8 cellular contexts compared by ENCODE assay signal in the genomic region with DNA sequence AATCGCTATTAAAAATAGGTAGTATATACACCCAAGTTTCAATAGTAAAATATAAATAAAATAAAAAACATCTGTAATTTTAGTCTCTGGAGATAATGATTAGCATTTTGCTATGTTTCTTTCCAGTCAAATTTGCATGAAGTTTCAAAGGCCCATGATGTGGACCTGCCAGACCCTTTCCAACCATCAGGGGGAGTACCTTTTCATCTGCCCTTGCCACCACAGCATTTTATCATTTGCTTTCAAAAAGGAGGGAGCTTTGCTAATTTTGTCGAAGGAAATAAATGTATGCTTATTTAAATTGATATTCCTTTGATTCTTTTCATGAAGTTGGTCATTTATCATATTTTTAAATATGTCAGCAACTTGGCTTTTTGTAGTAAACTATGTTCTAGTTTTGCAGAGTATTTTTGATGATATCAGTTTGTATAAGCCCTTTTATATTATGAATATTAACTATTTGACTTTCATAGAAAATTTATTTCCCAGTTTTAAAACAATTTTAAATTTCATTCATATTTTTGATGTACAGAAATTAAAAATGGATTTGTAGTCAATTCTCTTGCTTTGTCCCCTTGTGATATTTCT.
A peak's percentile ranks its signal among the peaks of the same experiment; 100 is the strongest.
DNase-seq lines count a peak whose midpoint lies in the region; ATAC-seq, FAIRE-seq and TF ChIP-seq lines count a peak whose summit lies in the region.

No MANE protein-coding gene starts in this region.

- TF ChIP-seq POLR2A in HepG2 (IDR thresholded peaks at IDR 0.05; ENCODE audit: insufficient read depth in 1 of 2, low read depth in 2 of 2, low read length in 2 of 2): no peak

- H3K36me3 ChIP-seq in Karpas-422 (ENCODE audit: insufficient read depth, low read length) (peaks cover 14% of the 10 kb centered on the region; the same call in 1 of the 2 replicates), HepG2 (replicated peaks in 1 of 2; ENCODE audit: control insufficient read depth in 1 of 2, insufficient read depth in 2 of 2, low read length in 2 of 2) (peaks cover 2 to 16% of the 10 kb centered on the region in 2 experiments)

- peak; percentile 66 for FAIRE-seq in HepG2 (lab: Jason Lieb, UNC)

- no peak overlapping the region for H3K4me3 ChIP-seq in Karpas-422 (ENCODE audit: low read length)
- no peak overlapping the region for H3K4me3 ChIP-seq in HepG2 (replicated peaks in 1 of 3; ENCODE audit: insufficient read depth in 1 of 3, low read depth in 2 of 3, low read length in 3 of 3)

- DNase-seq in A172 (ENCODE audit: low spot score) (peak; percentile 14), EH (ENCODE audit: low read depth) (peak; percentile 40), Karpas-422 (peak; percentile 83), HepG2 (ENCODE audit: low spot score) (peak; percentile 38), NCI-H226 (no peak), NCI-H2081 (lab: John Stamatoyannopoulos, UW) (no peak)
- DNase-seq in activated CD8-positive, alpha-beta T cell treated with anti-CD3 and anti-CD28 coated beads for 36 hours: peak; percentile 39

- H3K9me2 ChIP-seq in Karpas-422 (replicated peaks; ENCODE audit: insufficient read depth, low read length): no peaks in the 10 kb centered on the region

- peak; percentile 34; the same call in 1 of the 2 replicates for TF ChIP-seq RAD21 in HepG2 (CRISPR knock-in tag; IDR thresholded peaks at IDR 0.05)

- BruUV-seq in HepG2 (replicated peaks; lab: Mats Ljungman, UMichigan): no TSS peak

- WGBS in HepG2 (ENCODE audit: low lambda C conversion rate): 53% methylated on average over 2 of the region's 2 CpGs

- intact Hi-C loops in activated CD8-positive, alpha-beta T cell treated with anti-CD3 and anti-CD28 coated beads for 36 hours (cut with micrococcal nuclease): no loop called here
- intact Hi-C loops in HepG2 (cut with micrococcal nuclease; ENCODE audit: unreplicated experiment): loop anchor here (2.0 to 5.0 kb wide), 4 partner anchors 783 to 906 kb away; no protein-coding TSS in a partner anchor

- H3K9ac ChIP-seq in Karpas-422 (ENCODE audit: low read length): no peak overlapping the region
- no peak overlapping the region for H3K9ac ChIP-seq in HepG2 (ENCODE audit: insufficient read depth, low read depth, low read length)

- H3K9me3 ChIP-seq in Karpas-422 (ENCODE audit: low read length) (no peaks in the 10 kb centered on the region), HepG2 (ENCODE audit: low read length) (no peaks in the 10 kb centered on the region)

- H4K20me1 ChIP-seq in Karpas-422 (ENCODE audit: insufficient read depth, low read depth, low read length) (no peaks in the 10 kb centered on the region), HepG2 (ENCODE audit: insufficient read depth, low read length) (no peaks in the 10 kb centered on the region)

- H3K79me2 ChIP-seq in Karpas-422 (ENCODE audit: low read length) (no peaks in the 10 kb centered on the region), HepG2 (ENCODE audit: insufficient read depth, low read length) (no peaks in the 10 kb centered on the region)

- no peaks in the 10 kb centered on the region for H3K4me1 Mint-ChIP-seq in activated CD8-positive, alpha-beta T cell treated with anti-CD3 and anti-CD28 coated beads for 36 hours (ENCODE audit: low read depth)

- TF ChIP-seq CTCF in activated CD8-positive, alpha-beta T cell treated with anti-CD3 and anti-CD28 coated beads for 36 hours (IDR thresholded peaks at IDR 0.05): peak; percentile 70
- TF ChIP-seq CTCF in HepG2 (CRISPR knock-in tag; IDR thresholded peaks at IDR 0.05): peak; percentile 58

- H3K4me2 ChIP-seq in Karpas-422 (ENCODE audit: low read depth, low read length, poor library complexity, severe bottlenecking): no peak overlapping the region
- no peak overlapping the region for H3K4me2 ChIP-seq in HepG2 (ENCODE audit: low read depth, low read length)

- TF ChIP-seq EP300 in HepG2 (IDR thresholded peaks at IDR 0.05; ENCODE audit: low read depth in 2 of 2, low read length in 2 of 2) (no peak), HepG2 (CRISPR knock-in tag; IDR thresholded peaks at IDR 0.05; ENCODE audit: borderline replicate concordance) (no peak)

- in situ Hi-C loops in HepG2 (cut with HindIII; ENCODE audit: extremely low pct_ligation_motif_present, low pct_unique_long_range_greater_than_20kb): no loop called here

- H3K4me1 ChIP-seq in Karpas-422 (ENCODE audit: low read length): no peaks in the 10 kb centered on the region
- no peaks in the 10 kb centered on the region for H3K4me1 ChIP-seq in HepG2 (ENCODE audit: insufficient read depth, low read length)

- H3K9me3 Mint-ChIP-seq in activated CD8-positive, alpha-beta T cell treated with anti-CD3 and anti-CD28 coated beads for 36 hours: no peaks in the 10 kb centered on the region

- no peak overlapping the region for H3K27ac Mint-ChIP-seq in activated CD8-positive, alpha-beta T cell treated with anti-CD3 and anti-CD28 coated beads for 36 hours

- POLR2A ChIA-PET in activated CD8-positive, alpha-beta T cell treated with anti-CD3 and anti-CD28 coated beads for 36 hours (lab: Charles Lee): no interaction called here
- POLR2A ChIA-PET in HepG2 (lab: Yijun Ruan, JAX): no interaction called here

- no peak for ATAC-seq in activated CD8-positive, alpha-beta T cell treated with anti-CD3 and anti-CD28 coated beads for 36 hours
- peak; percentile 80 for ATAC-seq in HepG2
- no peak for ATAC-seq in GM21360 (IDR thresholded peaks at IDR 0.05; ENCODE audit: unreplicated experiment)

- CTCF ChIA-PET in activated CD8-positive, alpha-beta T cell treated with anti-CD3 and anti-CD28 coated beads for 36 hours (lab: Charles Lee): interaction anchor here (0.6 kb wide), 1 partner anchor 9 kb away, joined by 3 read pairs; no protein-coding TSS in a partner anchor
- CTCF ChIA-PET in HepG2 (lab: Yijun Ruan, JAX; ENCODE audit: low intra/inter-chr PET ratio, low total read pairs): interaction anchor here (0.8 to 1.6 kb wide), 3 partner anchors 322 to 906 kb away, joined by 3 to 11 read pairs (median 8); no protein-coding TSS in a partner anchor

- H3K36me3 Mint-ChIP-seq in activated CD8-positive, alpha-beta T cell treated with anti-CD3 and anti-CD28 coated beads for 36 hours (ENCODE audit: low read depth): peaks cover 12% of the 10 kb centered on the region

- H3K27ac ChIP-seq in Karpas-422 (ENCODE audit: low read length) (no peak overlapping the region), HepG2 (ENCODE audit: extremely low read length, insufficient read depth, low read length) (no peak overlapping the region)

- H3K27me3 ChIP-seq in Karpas-422 (ENCODE audit: low read length) (no peaks in the 10 kb centered on the region), HepG2 (ENCODE audit: control insufficient read depth in 1 of 2, insufficient read depth in 2 of 2, low read length in 2 of 2) (no peaks in the 10 kb centered on the region)

- H3K27me3 Mint-ChIP-seq in activated CD8-positive, alpha-beta T cell treated with anti-CD3 and anti-CD28 coated beads for 36 hours: no peaks in the 10 kb centered on the region

- H2AFZ ChIP-seq in Karpas-422 (ENCODE audit: low read length) (no peak overlapping the region), HepG2 (ENCODE audit: low read length) (no peak overlapping the region)

- no peak overlapping the region for H3K4me3 Mint-ChIP-seq in activated CD8-positive, alpha-beta T cell treated with anti-CD3 and anti-CD28 coated beads for 36 hours

TF ChIP-seq in HepG2, 621 proteins besides CTCF, POLR2A, EP300 and RAD21:
- TF ChIP-seq ZNF251 (CRISPR knock-in tag; IDR thresholded peaks at IDR 0.05) (no peak), MAFF (IDR thresholded peaks at IDR 0.05; ENCODE audit: low read depth, low read length) (peak; percentile 50; the same call in 1 of the 2 replicates), STAG1 (CRISPR knock-in tag; IDR thresholded peaks at IDR 0.05) (peak; percentile 83), MAFK (conservative IDR thresholded peaks at IDR 0.05 in 1 of 2, IDR thresholded peaks at IDR 0.05 in 1 of 2; ENCODE audit: low read length in 2 of 2) (peak in 1 of 2 experiments; percentile 48; a peak in 3 of 4 replicates), ZNF337 (CRISPR knock-in tag; IDR thresholded peaks at IDR 0.05; ENCODE audit: borderline replicate concordance, low read depth) (no peak), SMC3 (IDR thresholded peaks at IDR 0.05; ENCODE audit: low read length) (peak; percentile 81), ARNTL (CRISPR knock-in tag; IDR thresholded peaks at IDR 0.05) (no peak)
- TF ChIP-seq, protein P1, sequence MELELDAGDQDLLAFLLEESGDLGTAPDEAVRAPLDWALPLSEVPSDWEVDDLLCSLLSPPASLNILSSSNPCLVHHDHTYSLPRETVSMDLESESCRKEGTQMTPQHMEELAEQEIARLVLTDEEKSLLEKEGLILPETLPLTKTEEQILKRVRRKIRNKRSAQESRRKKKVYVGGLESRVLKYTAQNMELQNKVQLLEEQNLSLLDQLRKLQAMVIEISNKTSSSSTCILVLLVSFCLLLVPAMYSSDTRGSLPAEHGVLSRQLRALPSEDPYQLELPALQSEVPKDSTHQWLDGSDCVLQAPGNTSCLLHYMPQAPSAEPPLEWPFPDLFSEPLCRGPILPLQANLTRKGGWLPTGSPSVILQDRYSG (CRISPR knock-in tag; IDR thresholded peaks at IDR 0.05): no peak
- TF ChIP-seq, protein P2, sequence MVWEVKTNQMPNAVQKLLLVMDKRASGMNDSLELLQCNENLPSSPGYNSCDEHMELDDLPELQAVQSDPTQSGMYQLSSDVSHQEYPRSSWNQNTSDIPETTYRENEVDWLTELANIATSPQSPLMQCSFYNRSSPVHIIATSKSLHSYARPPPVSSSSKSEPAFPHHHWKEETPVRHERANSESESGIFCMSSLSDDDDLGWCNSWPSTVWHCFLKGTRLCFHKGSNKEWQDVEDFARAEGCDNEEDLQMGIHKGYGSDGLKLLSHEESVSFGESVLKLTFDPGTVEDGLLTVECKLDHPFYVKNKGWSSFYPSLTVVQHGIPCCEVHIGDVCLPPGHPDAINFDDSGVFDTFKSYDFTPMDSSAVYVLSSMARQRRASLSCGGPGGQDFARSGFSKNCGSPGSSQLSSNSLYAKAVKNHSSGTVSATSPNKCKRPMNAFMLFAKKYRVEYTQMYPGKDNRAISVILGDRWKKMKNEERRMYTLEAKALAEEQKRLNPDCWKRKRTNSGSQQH (CRISPR knock-in tag; IDR thresholded peaks at IDR 0.05; ENCODE audit: low read depth): no peak

Comparison
In these comparisons a context has a peak if more than half of its experiments do, and no peak if none do; other contexts are left out.
1. DNase-seq: peak in A172 (single experiment), EH (single experiment), Karpas-422 (single experiment), activated CD8-positive, alpha-beta T cell treated with anti-CD3 and anti-CD28 coated beads for 36 hours (single experiment) and HepG2 (single experiment); none in NCI-H226 (single experiment) and NCI-H2081 (0 of 2).